ENCODE assay signal across 9 cellular contexts in genomic region chr1:6392081-6392879, GRCh38. TPM values are rescaled to one million over a fixed set of nuclear protein-coding genes. Genes with fewer than 3 reads are reported as not detected.
A peak's percentile ranks its signal among the peaks of the same experiment; 100 is the strongest.
DNase-seq lines count a peak whose midpoint lies in the region; ATAC-seq, FAIRE-seq and TF ChIP-seq lines count a peak whose summit lies in the region.
"Had no signal": no experiment of that assay in that cellular context is flagged by ENCODE, and none has a peak within 500 bp of the region (broad histone marks: within the 10 kb centered on the region; RNA-seq: fewer than 3 reads in every experiment).

No MANE protein-coding gene starts in this region.

- H2BK5ac ChIP-seq in mesenchymal stem cell (ENCODE audit: low read depth, low read length, poor library complexity, severe bottlenecking) = no peak overlapping the region

- H3K9me3 Mint-ChIP-seq in brain = peaks cover 0 to 2% (median 2%) of the 10 kb centered on the region in 5 experiments

- no peak overlapping the region for H2BK15ac ChIP-seq in mesenchymal stem cell (ENCODE audit: low read depth, poor library complexity, severe bottlenecking)

- no peak for TF ChIP-seq EP300 in upper lobe of left lung (IDR thresholded peaks at IDR 0.05)

- H3K4me3 ChIP-seq in mesenchymal stem cell (ENCODE audit: insufficient read depth in 1 of 2, low read depth in 1 of 2, low read length in 2 of 2) = peak overlapping the region; percentile 74 to 76
- peak overlapping the region; percentile 33 to 81 (median 71) for H3K4me3 ChIP-seq in upper lobe of left lung

- no peak for TF ChIP-seq POLR2A in upper lobe of left lung (IDR thresholded peaks at IDR 0.05)
- TF ChIP-seq POLR2A in GM12892 (IDR thresholded peaks at IDR 0.05; ENCODE audit: low read depth, low read length) = no peak

- H3K14ac ChIP-seq in mesenchymal stem cell (ENCODE audit: low read length in 2 of 2) = no peak overlapping the region

- no peak overlapping the region for H2BK12ac ChIP-seq in mesenchymal stem cell (ENCODE audit: low read length in 2 of 2)

- H4K91ac ChIP-seq in mesenchymal stem cell (ENCODE audit: low read length) = peak overlapping the region; percentile 29

- peak overlapping the region; percentile 92 to 95 (median 94) for H3K4me3 Mint-ChIP-seq in brain

- peaks cover 17% of the 10 kb centered on the region for H3K36me3 Mint-ChIP-seq in brain

- peak overlapping the region; percentile 69 for H3K4me2 ChIP-seq in mesenchymal stem cell (ENCODE audit: low read length, poor library complexity, severe bottlenecking)

- no peak overlapping the region for H4K8ac ChIP-seq in mesenchymal stem cell (ENCODE audit: low read length)

- peaks cover 21% of the 10 kb centered on the region for H3K79me1 ChIP-seq in mesenchymal stem cell (replicated peaks; ENCODE audit: low read length, poor library complexity, severe bottlenecking)

- H3K27me3 Mint-ChIP-seq in brain = peaks cover 13% of the 10 kb centered on the region

- H3K9me3 ChIP-seq in mesenchymal stem cell (ENCODE audit: control insufficient read depth, low read length) (no peaks in the 10 kb centered on the region), upper lobe of left lung (no peaks in the 10 kb centered on the region)

- DNase-seq in activated naive CD4-positive, alpha-beta T cell treated with Interleukin-2 at 50 U/mL for 16 hours = peak; percentile 4
- no peak for DNase-seq in activated naive CD4-positive, alpha-beta T cell (lab: John Stamatoyannopoulos, UW)
- peak; percentile 35 for DNase-seq in NCI-H1105 treated with DMSO at 0.1 percent for 48 hours (lab: John Stamatoyannopoulos, UW)
- no peak for DNase-seq in mesenchymal stem cell
- DNase-seq in upper lobe of left lung = no peak
- DNase-seq in GM12892 (ENCODE audit: insufficient read length) = no peak
- DNase-seq in epidermal melanocyte (ENCODE audit: insufficient read length, low spot score) = no peak

- H3K9ac ChIP-seq in mesenchymal stem cell (ENCODE audit: low read length) = peak overlapping the region; percentile 73

- H3K36me3 ChIP-seq in mesenchymal stem cell (ENCODE audit: control insufficient read depth in 1 of 2, insufficient read depth in 2 of 2, low read depth in 1 of 2, low read length in 2 of 2) (no peaks in the 10 kb centered on the region), upper lobe of left lung (no peaks in the 10 kb centered on the region)

- H3K27ac Mint-ChIP-seq in brain = peak overlapping the region; percentile 86 to 99 (median 90)

- peak overlapping the region; percentile 61 for H2AK5ac ChIP-seq in mesenchymal stem cell (ENCODE audit: low read length, severe bottlenecking)

- no peak overlapping the region for H3K4ac ChIP-seq in mesenchymal stem cell (ENCODE audit: low read depth in 1 of 2, low read length in 2 of 2)

- peak overlapping the region in 1 of 2 experiments; percentile 25 for H3K18ac ChIP-seq in mesenchymal stem cell (ENCODE audit: low read depth in 1 of 2, low read length in 2 of 2)

- H3K4me1 ChIP-seq in mesenchymal stem cell (ENCODE audit: control insufficient read depth, insufficient read depth, low read depth, low read length) (peaks cover 13% of the 10 kb centered on the region), upper lobe of left lung (peaks cover 14 to 25% (median 18%) of the 10 kb centered on the region in 4 donors)

- H3K27ac ChIP-seq in mesenchymal stem cell (ENCODE audit: low read length, poor library complexity, severe bottlenecking) (no peak overlapping the region), upper lobe of left lung (peak overlapping the region in 3 of 4 donors; percentile 70 to 98 (median 94))

- WGBS in mesenchymal stem cell = 29% methylated on average over 18 of the region's 18 CpGs
- WGBS in upper lobe of left lung, 2 donors = 22 to 65% methylated on average over 5 to 18 of the region's 18 CpGs

- no peak overlapping the region for H2AFZ ChIP-seq in mesenchymal stem cell (ENCODE audit: low read depth, low read length)

- no peak for FAIRE-seq in GM12892 (lab: Jason Lieb, UNC)
- FAIRE-seq: endometrium had no signal

- H3K27me3 ChIP-seq in mesenchymal stem cell (ENCODE audit: control insufficient read depth in 1 of 2, insufficient read depth in 1 of 2, low read length in 2 of 2) (no peaks in the 10 kb centered on the region), upper lobe of left lung (no peaks in the 10 kb centered on the region)

- peak overlapping the region in 1 of 2 experiments; percentile 95 for H3K23ac ChIP-seq in mesenchymal stem cell (ENCODE audit: low read length in 2 of 2)

- no peak overlapping the region for H2BK120ac ChIP-seq in mesenchymal stem cell (ENCODE audit: low read depth, low read length)

- no peak for ATAC-seq in upper lobe of left lung (ENCODE audit: low FRiP score in 2 of 2)

- peaks cover 55% of the 10 kb centered on the region for H3K4me1 Mint-ChIP-seq in brain

- TF ChIP-seq CTCF in brain (conservative IDR thresholded peaks at IDR 0.05) (no peak), upper lobe of left lung (IDR thresholded peaks at IDR 0.05) (no peak)

RNA-seq across cellular contexts. Expression of gene ACOT7, which starts 1.3 kb away (rescaled TPM):
- 117 TPM for polyA plus RNA-seq in brain (ENCODE audit: insufficient read depth, low read depth, low replicate concordance)
- polyA plus RNA-seq in mesenchymal stem cell (2013, experiment 1 of 2) = 67.2 TPM
- polyA plus RNA-seq in mesenchymal stem cell (2013, experiment 2 of 2) = 69.0 TPM
- total RNA-seq in upper lobe of left lung = 10 to 100 TPM in 5 of 6 donors, 1 to 10 TPM in 1; 8.2 to 33.4 (median 26.5) TPM
- polyA plus RNA-seq in GM12892 (2012; ENCODE audit: missing spikeins) = 46.6 TPM

RNA-seq across cellular contexts. Expression of gene HES2, which starts 27.4 kb away (rescaled TPM):
- polyA plus RNA-seq in brain (ENCODE audit: insufficient read depth, low read depth, low replicate concordance) = not detected
- 0.07 TPM for polyA plus RNA-seq in mesenchymal stem cell (2013, experiment 1 of 2)
- polyA plus RNA-seq in mesenchymal stem cell (2013, experiment 2 of 2) = 0.05 TPM
- 10 to 100 TPM in 1 of 6 donors, 1 to 10 TPM in 5; 1.8 to 11.4 (median 3.7) TPM for total RNA-seq in upper lobe of left lung
- 0.57 TPM for polyA plus RNA-seq in GM12892 (2012; ENCODE audit: missing spikeins)

RNA-seq across cellular contexts. Expression of gene ESPN, which starts 32.3 kb away (rescaled TPM):
- polyA plus RNA-seq in brain (ENCODE audit: insufficient read depth, low read depth, low replicate concordance) = 23.7 TPM
- 0.06 TPM for polyA plus RNA-seq in mesenchymal stem cell (2013, experiment 1 of 2)
- polyA plus RNA-seq in mesenchymal stem cell (2013, experiment 2 of 2) = not detected
- total RNA-seq in upper lobe of left lung = 10 to 100 TPM in 2 of 6 donors, 1 to 10 TPM in 4; 2.1 to 27.2 (median 4.8) TPM
- polyA plus RNA-seq in GM12892 (2012; ENCODE audit: missing spikeins) = not detected

Comparison
In these comparisons a context has a peak if more than half of its experiments do, and no peak if none do; other contexts are left out.
1. DNase-seq: peak in activated naive CD4-positive, alpha-beta T cell treated with Interleukin-2 at 50 U/mL for 16 hours (single experiment) and NCI-H1105 treated with DMSO at 0.1 percent for 48 hours (single experiment); none in activated naive CD4-positive, alpha-beta T cell (0 of 4), mesenchymal stem cell (single experiment), upper lobe of left lung (0 of 2), GM12892 (single experiment) and epidermal melanocyte (single experiment).